ENCODE assay signal across 8 cellular contexts in genomic region chr14:20412876-20413784, GRCh38. TPM values are rescaled to one million over a fixed set of nuclear protein-coding genes. Genes with fewer than 3 reads are reported as not detected.
DNase-seq lines count a peak whose midpoint lies in the region; ATAC-seq, FAIRE-seq and TF ChIP-seq lines count a peak whose summit lies in the region.

Gene TEP1 (minus strand): TSS chr14:20413501. CDS start chr14:20408439, 5,062 bp downstream.

- H3K4me1 ChIP-seq in H1 (replicated peaks in 1 of 4; ENCODE audit: control insufficient read depth in 3 of 4, insufficient read depth in 4 of 4, low read length in 3 of 4) = peaks cover 0 to 5% (median 3%) of the 10 kb centered on the region in 4 experiments; a peak in 3 of 7 replicates

- peak within 1 kb of the TSS; percentile 74 for H4K5ac ChIP-seq in H1 (ENCODE audit: insufficient read length, low read depth, low read length)

- peak within 1 kb of the TSS; percentile 49 to 81 (median 60) for H3K9ac ChIP-seq in H1 (replicated peaks in 1 of 4; ENCODE audit: extremely low read depth in 1 of 4, low read depth in 3 of 4, low read length in 3 of 4)

- H2AFZ ChIP-seq in H1 (ENCODE audit: low read length) = peak within 1 kb of the TSS; percentile 37

- H3K27me3 ChIP-seq in CD4-positive, alpha-beta T cell (ENCODE audit: control insufficient read depth, insufficient read depth, low read length) = no peaks in the 10 kb centered on the region
- no peaks in the 10 kb centered on the region for H3K27me3 ChIP-seq in H1 (replicated peaks in 1 of 4; ENCODE audit: control insufficient read depth in 3 of 4, extremely low read depth in 1 of 4, insufficient read depth in 3 of 4, low read length in 3 of 4)

- no peak for FAIRE-seq in H1 (lab: Jason Lieb, UNC)

- H2BK5ac ChIP-seq in H1 (ENCODE audit: low read depth, low read length) = no peak within 1 kb of the TSS

- TF ChIP-seq POLR2A in H1 (IDR thresholded peaks at IDR 0.05; ENCODE audit: control extremely low read depth in 1 of 2, low read depth in 2 of 2, low read length in 2 of 2) = peak in 1 of 2 experiments; percentile 57; a peak in 1 of 3 replicates

- peaks cover 16% of the 10 kb centered on the region for H3K36me3 Mint-ChIP-seq in CD4-positive, alpha-beta T cell (ENCODE audit: low read depth)
- peaks cover 12% of the 10 kb centered on the region for H3K36me3 Mint-ChIP-seq in memory B cell

- H3K9me3 ChIP-seq in CD4-positive, alpha-beta T cell (ENCODE audit: control insufficient read depth, low read length) = no peaks in the 10 kb centered on the region
- no peaks in the 10 kb centered on the region for H3K9me3 ChIP-seq in H1 (ENCODE audit: insufficient read depth in 2 of 2, low read depth in 1 of 2, low read length in 1 of 2)

- no peaks in the 10 kb centered on the region; a peak in 1 of 4 replicates for H3K79me2 ChIP-seq in H1 (ENCODE audit: control insufficient read depth in 1 of 2, insufficient read depth in 2 of 2, low read length in 2 of 2)

- peak; percentile 72 for ATAC-seq in CD4-positive, alpha-beta T cell (ENCODE audit: poor library complexity)
- ATAC-seq in GM19455 (IDR thresholded peaks at IDR 0.05; ENCODE audit: unreplicated experiment) (peak; percentile 73), memory B cell (ENCODE audit: low read depth) (peak; percentile 65)

- peak within 1 kb of the TSS; percentile 80 for H3K27ac ChIP-seq in CD4-positive, alpha-beta T cell (ENCODE audit: low read depth, low read length)
- H3K27ac ChIP-seq in H1 (ENCODE audit: low read depth, low read length) = no peak within 1 kb of the TSS; the same call in 1 of the 2 replicates

- peak within 1 kb of the TSS; percentile 92; the same call in 1 of the 2 replicates for H4K8ac ChIP-seq in H1 (ENCODE audit: extremely low read depth, insufficient read depth, low read length)

- 0 out of 2 replicates have a peak, but pooled peaks cover 3% of the 10 kb centered on the region for H3K79me1 ChIP-seq in H1 (ENCODE audit: low read depth, low read length)

- H3K4me3 ChIP-seq in H1 (ENCODE audit: extremely low read depth in 1 of 4, insufficient read depth in 2 of 4, low read depth in 3 of 4, low read length in 4 of 4) = peak within 1 kb of the TSS; percentile 91 to 97 (median 92)

- H3K36me3 ChIP-seq in H1 (ENCODE audit: control insufficient read depth in 2 of 4, insufficient read depth in 4 of 4, low read length in 3 of 4) = no peaks in the 10 kb centered on the region; a peak in 1 of 8 replicates

- peak within 1 kb of the TSS; percentile 80 for H3K27ac Mint-ChIP-seq in CD4-positive, alpha-beta T cell
- peak within 1 kb of the TSS; percentile 97 for H3K27ac Mint-ChIP-seq in memory B cell

- no peaks in the 10 kb centered on the region for H3K9me3 Mint-ChIP-seq in CD4-positive, alpha-beta T cell
- H3K9me3 Mint-ChIP-seq in memory B cell = no peaks in the 10 kb centered on the region

- H3K4ac ChIP-seq in H1 (replicated peaks; ENCODE audit: insufficient read length, low read depth, low read length) = no peak within 1 kb of the TSS

- H3K4me3 Mint-ChIP-seq in CD4-positive, alpha-beta T cell = peak within 1 kb of the TSS; percentile 98
- H3K4me3 Mint-ChIP-seq in memory B cell = peak within 1 kb of the TSS; percentile 100

- no peak within 1 kb of the TSS for H3K23ac ChIP-seq in H1 (ENCODE audit: insufficient read length)

- peak within 1 kb of the TSS; percentile 34 for H4K91ac ChIP-seq in H1 (replicated peaks; ENCODE audit: insufficient read length, low read length)

- peak within 1 kb of the TSS; percentile 68 to 81 for H3K4me2 ChIP-seq in H1 (ENCODE audit: insufficient read depth in 1 of 2, low read depth in 2 of 2, low read length in 2 of 2)

- H3K23me2 ChIP-seq in H1 (ENCODE audit: low read depth, low read length) = peaks cover 7% of the 10 kb centered on the region

- H2BK20ac ChIP-seq in H1 (ENCODE audit: low read length) = no peak within 1 kb of the TSS

- peaks cover 49% of the 10 kb centered on the region for H3K4me1 Mint-ChIP-seq in CD4-positive, alpha-beta T cell (ENCODE audit: low read depth)
- peaks cover 35% of the 10 kb centered on the region for H3K4me1 Mint-ChIP-seq in memory B cell

- no peak within 1 kb of the TSS for H3K14ac ChIP-seq in H1 (ENCODE audit: insufficient read length)

- H4K20me1 ChIP-seq in H1 (replicated peaks in 1 of 2; ENCODE audit: control insufficient read depth in 1 of 2, insufficient read depth in 2 of 2, low read length in 2 of 2) = no peaks in the 10 kb centered on the region

- DNase-seq in CD4-positive, alpha-beta T cell = peak; percentile 47 to 79 (median 60)
- DNase-seq in HT1080 (ENCODE audit: low read depth) = peak; percentile 86
- peak; percentile 66 for DNase-seq in NOMO-1 treated with DMSO at 0.1 percent for 48 hours (lab: John Stamatoyannopoulos, UW; ENCODE audit: unreplicated experiment)
- peak; percentile 49 to 53 for DNase-seq in activated CD8-positive, alpha-beta memory T cell treated with anti-CD3 and anti-CD28 coated beads for 4 hours (ENCODE audit: low read depth in 2 of 2)
- peak; percentile 31 to 83 for DNase-seq in H1 (ENCODE audit: low read depth in 1 of 2, low spot score in 2 of 2)
- DNase-seq in memory B cell (ENCODE audit: low spot score in 2 of 2) = peak; percentile 41 to 60
- peak; percentile 62 to 76 (median 62) for DNase-seq in stimulated activated CD4-positive, alpha-beta T cell treated with anti-CD3 and anti-CD28 coated beads, TNF-alpha, amount 100 ng/mL, for 48 hours (ENCODE audit: low read depth in 3 of 3)

- peak within 1 kb of the TSS; percentile 78 for H3K18ac ChIP-seq in H1 (ENCODE audit: extremely low read depth, low read length)

- intact Hi-C loops in CD4-positive, alpha-beta T cell (cut with DNase I, micrococcal nuclease) = loop anchor here (2.0 to 5.0 kb wide), 7 partner anchors 42 to 274 kb away; partner anchors contain the start of genes APEX1 (in 2 of the 2), ANG (in 1 of the 2), OSGEP (in 1 of the 2) and PARP2 (in 1 of the 2)

- H3K56ac ChIP-seq in H1 (replicated peaks; ENCODE audit: insufficient read length, low read depth, low read length) = peak within 1 kb of the TSS; percentile 60

- TF ChIP-seq EP300 in H1 (IDR thresholded peaks at IDR 0.05; ENCODE audit: borderline replicate concordance in 1 of 2, low read depth in 2 of 2, low read length in 2 of 2) = no peak

- peak within 1 kb of the TSS; percentile 92; the same call in 1 of the 2 replicates for H2BK12ac ChIP-seq in H1 (ENCODE audit: low read depth, low read length)

- no peak within 1 kb of the TSS for H2BK120ac ChIP-seq in H1 (replicated peaks; ENCODE audit: low read depth, low read length)

- POLR2A ChIA-PET in CD4-positive, alpha-beta T cell (lab: Charles Lee) = interaction anchor here (0.8 to 3.9 kb wide), 9 partner anchors 11 to 271 kb away, joined by 3 to 28 read pairs (median 6); partner anchors contain the start of genes APEX1, OSGEP, PARP2 and PIP4P1
- POLR2A ChIA-PET in H1 (lab: Charles Lee; ENCODE audit: partially characterized antibody) = interaction anchor here (0.6 to 3.4 kb wide), 15 partner anchors 9 to 198 kb away, joined by 3 to 23 read pairs (median 3); partner anchors contain the start of genes APEX1, OSGEP and PARP2

- H2BK15ac ChIP-seq in H1 (ENCODE audit: low read length) = 0 out of 2 replicates have a peak within 1 kb of the TSS, but pooled peaks have one; percentile 5

- H3K27me3 Mint-ChIP-seq in CD4-positive, alpha-beta T cell = no peaks in the 10 kb centered on the region
- no peaks in the 10 kb centered on the region for H3K27me3 Mint-ChIP-seq in memory B cell

- 2% methylated on average over 44 of the region's 44 CpGs; no CpG with 5 or more reads in 1 of the 2 experiments for WGBS in H1 (ENCODE audit: extremely low coverage in 1 of 2, insufficient coverage in 1 of 2, insufficient read length in 1 of 2, insufficient replicate concordance in 2 of 2, low coverage in 1 of 2, low lambda C conversion rate in 2 of 2, missing lambda C conversion rate in 1 of 2), 2 experiments

- CTCF ChIA-PET in CD4-positive, alpha-beta T cell (lab: Charles Lee) = interaction anchor here (1.0 to 2.2 kb wide), 5 partner anchors 10 to 197 kb away, joined by 3 to 8 read pairs (median 3); partner anchors contain the start of genes APEX1 and OSGEP
- CTCF ChIA-PET in H1 (lab: Charles Lee; ENCODE audit: partially characterized antibody) = interaction anchor here (0.9 to 3.7 kb wide), 6 partner anchors 11 to 195 kb away, joined by 3 to 35 read pairs (median 6); partner anchors contain the start of genes APEX1 and OSGEP

- no peak within 1 kb of the TSS for H2AK5ac ChIP-seq in H1 (ENCODE audit: low read depth, low read length)

- TF ChIP-seq RAD21 in H1 (IDR thresholded peaks at IDR 0.05 in 1 of 2, conservative IDR thresholded peaks at IDR 0.05 in 1 of 2; ENCODE audit: low read depth in 2 of 2, low read length in 2 of 2) = no peak

- TF ChIP-seq CTCF in CD4-positive, alpha-beta T cell (IDR thresholded peaks at IDR 0.05) = no peak
- no peak for TF ChIP-seq CTCF in H1 (IDR thresholded peaks at IDR 0.05; ENCODE audit: control extremely low read depth in 1 of 3, insufficient read depth in 1 of 3, low read depth in 1 of 3, low read length in 3 of 3)

TF ChIP-seq in H1, 55 proteins besides CTCF, POLR2A, EP300 and RAD21 (continues in another document):
- TF ChIP-seq SP2 (IDR thresholded peaks at IDR 0.05; ENCODE audit: low read length) (no peak), RBBP5 (IDR thresholded peaks at IDR 0.05; ENCODE audit: borderline replicate concordance, low read depth, low read length) (peak; percentile 80; the same call in 1 of the 2 replicates), TAF1 (IDR thresholded peaks at IDR 0.05; ENCODE audit: low read depth, low read length) (0 out of 2 replicates have a peak, but pooled peaks have one; percentile 55), ASH2L (IDR thresholded peaks at IDR 0.05; ENCODE audit: low read length) (peak; percentile 90), SIN3A (conservative IDR thresholded peaks at IDR 0.05 in 1 of 2, IDR thresholded peaks at IDR 0.05 in 1 of 2; ENCODE audit: low read depth in 1 of 2, low read length in 2 of 2) (peak in 1 of 2 experiments; percentile 62; a peak in 1 of 4 replicates), CREB1 (IDR thresholded peaks at IDR 0.05) (no peak), EZH2 (IDR thresholded peaks at IDR 0.05; ENCODE audit: low read depth, low read length, severe bottlenecking) (no peak), KDM4A (IDR thresholded peaks at IDR 0.05; ENCODE audit: low read depth, low read length, severe bottlenecking) (peak; percentile 98)

RNA-seq across cellular contexts. Expression of gene TEP1, which starts in this region (rescaled TPM):
- total RNA-seq in CD4-positive, alpha-beta T cell = 10 to 100 TPM; 14.3 to 17.4 TPM
- 9.4 TPM in 2 replicates for total RNA-seq in HT1080 (2014; rRNA removed; shearing (Covaris generic))
- polyA plus RNA-seq in HT1080 (2015; cell fraction: cytosol; rRNA removed) = 8.5 and 9.0 TPM in 2 replicates
- 42.6 and 51.2 TPM in 2 replicates for polyA plus RNA-seq in HT1080 (2015; cell fraction: nucleus; rRNA removed)
- 9.6 and 10.7 TPM in 2 replicates for total RNA-seq in H1 (2021; fragmentation: NEBNext Ultra II Directional; extraction: Animal tissue kit (Norgen Biotek cat#: 25700))
- 6.9 and 8.7 TPM in 2 replicates for polyA plus RNA-seq in H1 (2011; rRNA removed)
- 6.0 TPM for polyA plus RNA-seq in H1 (2011; cell fraction: cytosol; rRNA removed)
- polyA plus RNA-seq in H1 (2011; cell fraction: nucleus; rRNA removed) = 30.3 TPM
- polyA plus RNA-seq in H1 (2012, experiment 1 of 2) = 8.0 to 12.1 TPM (median 9.1 TPM) in 4 replicates
- 6.2 TPM for polyA plus RNA-seq in H1 (2012, experiment 2 of 2)
- polyA plus RNA-seq in H1 (2013, experiment 1 of 2) = 8.6 TPM
- polyA plus RNA-seq in H1 (2013, experiment 2 of 2) = 7.6 TPM
- 23.1 and 35.5 TPM in 2 replicates for polyA minus RNA-seq in H1 (2011; rRNA and poly(A)+ RNA removed)
- polyA minus RNA-seq in H1 (2011; cell fraction: cytosol; rRNA and poly(A)+ RNA removed) = 9.6 TPM
- polyA minus RNA-seq in H1 (2011; cell fraction: nucleus; rRNA and poly(A)+ RNA removed) = 21.5 TPM
